ENCODE assay signal across 19 cellular contexts in genomic region chr10:59383436-59383835, GRCh38. TPM values are rescaled to one million over a fixed set of nuclear protein-coding genes. Genes with fewer than 3 reads are reported as not detected.
DNase-seq lines count a peak whose midpoint lies in the region; ATAC-seq and TF ChIP-seq lines count a peak whose summit lies in the region.
"Had no signal": no experiment of that assay in that cellular context is flagged by ENCODE, and none has a peak within 500 bp of the region (broad histone marks: within the 10 kb centered on the region; RNA-seq: fewer than 3 reads in every experiment).

No MANE protein-coding gene starts in this region.

- TF ChIP-seq POLR2A in esophagus muscularis mucosa (IDR thresholded peaks at IDR 0.05; ENCODE audit: low read depth) = no peak

- no peak overlapping the region for H3K4me3 ChIP-seq in GM23248
- no peak overlapping the region for H3K4me3 ChIP-seq in esophagus muscularis mucosa
- H3K4me3 ChIP-seq in mesenchymal stem cell (ENCODE audit: insufficient read depth in 1 of 2, low read depth in 1 of 2, low read length in 2 of 2) = no peak overlapping the region
- H3K4me3 ChIP-seq in smooth muscle cell = no peak overlapping the region
- H3K4me3 ChIP-seq in neuronal stem cell (ENCODE audit: low read length in 2 of 2) = no peak overlapping the region

- no peak overlapping the region for H3K23ac ChIP-seq in mesenchymal stem cell (ENCODE audit: low read length in 2 of 2)
- H3K23ac ChIP-seq in neuronal stem cell (ENCODE audit: low read depth, low read length, poor library complexity) = no peak overlapping the region

- H2BK15ac ChIP-seq in mesenchymal stem cell (ENCODE audit: low read depth, poor library complexity, severe bottlenecking) (no peak overlapping the region), neuronal stem cell (ENCODE audit: low read length) (no peak overlapping the region)

- intact Hi-C loops in esophagus muscularis mucosa (cut with DNase I) = loop anchor here (10.0 kb wide), 1 partner anchor 201 kb away; no protein-coding TSS in a partner anchor

- H3K18ac ChIP-seq in mesenchymal stem cell (ENCODE audit: low read depth in 1 of 2, low read length in 2 of 2) (peak overlapping the region in 1 of 2 experiments; percentile 64), neuronal stem cell (ENCODE audit: low read length) (no peak overlapping the region)

- in situ Hi-C loops in GM23248 (cut with MboI) = no loop called here

- H3K9me2 ChIP-seq in GM23248 (ENCODE audit: insufficient read depth) = no peaks in the 10 kb centered on the region

- H3K9ac ChIP-seq in GM23248 (no peak overlapping the region), mesenchymal stem cell (ENCODE audit: low read length) (peak overlapping the region; percentile 33), smooth muscle cell (ENCODE audit: low read depth) (no peak overlapping the region), neuronal stem cell (ENCODE audit: low read depth, low read length, poor library complexity) (no peak overlapping the region)

- peak overlapping the region in 1 of 2 experiments; percentile 71 for H2BK12ac ChIP-seq in mesenchymal stem cell (ENCODE audit: low read length in 2 of 2)
- H2BK12ac ChIP-seq in neuronal stem cell (ENCODE audit: low read length) = no peak overlapping the region

- TF ChIP-seq CTCF in esophagus muscularis mucosa (IDR thresholded peaks at IDR 0.05) (no peak), smooth muscle cell (IDR thresholded peaks at IDR 0.05; ENCODE audit: borderline replicate concordance, insufficient read depth, poor library complexity, severe bottlenecking) (no peak)

- peak; percentile 5 for DNase-seq in GM23248
- no peak for DNase-seq in esophagus muscularis mucosa (ENCODE audit: extremely low spot score)
- DNase-seq in mesenchymal stem cell = peak; percentile 50
- no peak for DNase-seq in smooth muscle cell (lab: John Stamatoyannopoulos, UW; ENCODE audit: unreplicated experiment)
- no peak for DNase-seq in activated gamma-delta T cell treated with Interleukin-2 at 50 U/mL for 16 hours
- no peak for DNase-seq in stimulated activated CD8-positive, alpha-beta memory T cell treated with anti-CD3 and anti-CD28 coated beads, Interleukin-4, amount 100 ng/mL, for 48 hours
- DNase-seq in neuronal stem cell (ENCODE audit: low spot score) = no peak
- DNase-seq: activated CD4-positive, alpha-beta memory T cell treated with anti-CD3 and anti-CD28 coated beads for 36 hours; activated naive CD4-positive, alpha-beta T cell treated with anti-CD3 and anti-CD28 coated beads, Interleukin-2, amount 10 ng/mL, durations not matched to agents 7 days and 5 days; natural killer cell; NCI-H1694 treated with DMSO at 0.1 percent for 48 hours; NCI-H526 treated with DMSO at 0.1 percent for 48 hours; retina; SHP77 treated with DMSO at 0.1 percent for 48 hours; stimulated activated CD4-positive, alpha-beta T cell treated with anti-CD3 and anti-CD28 coated beads, Interleukin-1b, Interleukin-23, amount 100 ng/mL, for 48 hours had no signal

- H2BK120ac ChIP-seq in mesenchymal stem cell (ENCODE audit: low read depth, low read length) (no peak overlapping the region), neuronal stem cell (ENCODE audit: low read depth, low read length) (no peak overlapping the region)

- H4K91ac ChIP-seq in mesenchymal stem cell (ENCODE audit: low read length) (no peak overlapping the region), neuronal stem cell (ENCODE audit: low read depth, low read length, poor library complexity) (no peak overlapping the region)

- no peak for TF ChIP-seq EP300 in esophagus muscularis mucosa (IDR thresholded peaks at IDR 0.05)

- no peaks in the 10 kb centered on the region for H3K79me1 ChIP-seq in mesenchymal stem cell (replicated peaks; ENCODE audit: low read length, poor library complexity, severe bottlenecking)
- no peaks in the 10 kb centered on the region for H3K79me1 ChIP-seq in neuronal stem cell (ENCODE audit: low read depth, low read length)

- peak overlapping the region in 1 of 2 experiments; percentile 52 for H3K4ac ChIP-seq in mesenchymal stem cell (ENCODE audit: low read depth in 1 of 2, low read length in 2 of 2)
- H3K4ac ChIP-seq in neuronal stem cell (ENCODE audit: low read length) = no peak overlapping the region

- H4K8ac ChIP-seq in mesenchymal stem cell (ENCODE audit: low read length) (no peak overlapping the region), neuronal stem cell (ENCODE audit: low read depth, low read length) (no peak overlapping the region)

- no peaks in the 10 kb centered on the region for H4K20me1 ChIP-seq in GM23248 (ENCODE audit: insufficient read depth)
- no peaks in the 10 kb centered on the region for H4K20me1 ChIP-seq in smooth muscle cell (ENCODE audit: low read depth)

- H3K27me3 ChIP-seq in GM23248 (replicated peaks; ENCODE audit: insufficient read depth) (no peaks in the 10 kb centered on the region), esophagus muscularis mucosa (no peaks in the 10 kb centered on the region), mesenchymal stem cell (ENCODE audit: control insufficient read depth in 1 of 2, insufficient read depth in 1 of 2, low read length in 2 of 2) (no peaks in the 10 kb centered on the region), smooth muscle cell (ENCODE audit: low read depth) (no peaks in the 10 kb centered on the region), neuronal stem cell (ENCODE audit: control insufficient read depth in 3 of 3, insufficient read depth in 3 of 3, low read depth in 1 of 3, low read length in 3 of 3) (no peaks in the 10 kb centered on the region)

- no peak overlapping the region for H3K4me2 ChIP-seq in GM23248 (ENCODE audit: unreplicated experiment)
- H3K4me2 ChIP-seq in mesenchymal stem cell (ENCODE audit: low read length, poor library complexity, severe bottlenecking) = no peak overlapping the region
- peak overlapping the region; percentile 38 for H3K4me2 ChIP-seq in smooth muscle cell
- H3K4me2 ChIP-seq in neuronal stem cell (ENCODE audit: insufficient read depth, low read length, poor library complexity, severe bottlenecking) = no peak overlapping the region

- H3K27ac ChIP-seq in GM23248 (no peak overlapping the region), esophagus muscularis mucosa (replicated peaks in 1 of 4) (peak overlapping the region; percentile 53 to 66 (median 64)), mesenchymal stem cell (ENCODE audit: low read length, poor library complexity, severe bottlenecking) (no peak overlapping the region), smooth muscle cell (ENCODE audit: low read depth) (peak overlapping the region; percentile 56), neuronal stem cell (replicated peaks; ENCODE audit: low read length) (no peak overlapping the region)
- H3K27ac ChIP-seq: C4-2B had no signal

- H3F3A ChIP-seq in GM23248 (ENCODE audit: insufficient read depth) (peaks cover 17% of the 10 kb centered on the region), smooth muscle cell (ENCODE audit: low read depth) (peaks cover 16% of the 10 kb centered on the region)

- H3K14ac ChIP-seq in mesenchymal stem cell (ENCODE audit: low read length in 2 of 2) (no peak overlapping the region), neuronal stem cell (ENCODE audit: low read length) (no peak overlapping the region)

- H3K9me3 ChIP-seq in GM23248 (ENCODE audit: low read depth) (no peaks in the 10 kb centered on the region), esophagus muscularis mucosa (no peaks in the 10 kb centered on the region), mesenchymal stem cell (ENCODE audit: control insufficient read depth, low read length) (no peaks in the 10 kb centered on the region), smooth muscle cell (replicated peaks; ENCODE audit: low read depth) (no peaks in the 10 kb centered on the region), neuronal stem cell (replicated peaks in 1 of 2; ENCODE audit: control insufficient read depth in 2 of 2, insufficient read depth in 1 of 2, low read depth in 1 of 2, low read length in 2 of 2) (no peaks in the 10 kb centered on the region)

- H2AK5ac ChIP-seq in mesenchymal stem cell (ENCODE audit: low read length, severe bottlenecking) (no peak overlapping the region), neuronal stem cell (ENCODE audit: low read depth, low read length) (no peak overlapping the region)

- H3K36me3 ChIP-seq in GM23248 (ENCODE audit: low read depth) = no peaks in the 10 kb centered on the region
- H3K36me3 ChIP-seq in esophagus muscularis mucosa = no peaks in the 10 kb centered on the region
- no peaks in the 10 kb centered on the region for H3K36me3 ChIP-seq in mesenchymal stem cell (ENCODE audit: control insufficient read depth in 1 of 2, insufficient read depth in 2 of 2, low read depth in 1 of 2, low read length in 2 of 2)
- H3K36me3 ChIP-seq in smooth muscle cell (ENCODE audit: low read depth) = no peaks in the 10 kb centered on the region
- H3K36me3 ChIP-seq in neuronal stem cell (replicated peaks in 1 of 2; ENCODE audit: control insufficient read depth in 2 of 2, insufficient read depth in 2 of 2, low read length in 2 of 2) = no peaks in the 10 kb centered on the region

- WGBS in GM23248 (ENCODE audit: low coverage in 1 of 2, low lambda C conversion rate in 2 of 2, missing lambda C conversion rate in 2 of 2), 2 experiments = 17 to 20% methylated on average over 1 of the region's 1 CpG
- WGBS in esophagus muscularis mucosa = 38% methylated on average over 1 of the region's 1 CpG
- no CpG with 5 or more reads among the region's 1 CpG for WGBS in mesenchymal stem cell
- 23% methylated on average over 1 of the region's 1 CpG for WGBS in smooth muscle cell (ENCODE audit: low lambda C conversion rate)
- no CpG with 5 or more reads among the region's 1 CpG for WGBS in neuronal stem cell (ENCODE audit: extremely low coverage in 2 of 2, insufficient read length in 2 of 2, insufficient replicate concordance in 1 of 2), 2 donors

- H2AFZ ChIP-seq in GM23248 (peak overlapping the region; percentile 43; the same call in 1 of the 2 replicates), mesenchymal stem cell (ENCODE audit: low read depth, low read length) (no peak overlapping the region), smooth muscle cell (ENCODE audit: low read depth) (no peak overlapping the region), neuronal stem cell (ENCODE audit: low read length) (no peak overlapping the region)

- ATAC-seq in HG03039 (IDR thresholded peaks at IDR 0.05; ENCODE audit: unreplicated experiment) = no peak
- ATAC-seq: HCT116, natural killer cell had no signal

- peaks cover 24% of the 10 kb centered on the region for H3K4me1 ChIP-seq in GM23248 (ENCODE audit: insufficient read depth)
- H3K4me1 ChIP-seq in esophagus muscularis mucosa = peaks cover 0 to 29% (median 15%) of the 10 kb centered on the region in 4 donors
- H3K4me1 ChIP-seq in mesenchymal stem cell (ENCODE audit: control insufficient read depth, insufficient read depth, low read depth, low read length) = no peaks in the 10 kb centered on the region
- H3K4me1 ChIP-seq in smooth muscle cell (ENCODE audit: low read depth) = peaks cover 33% of the 10 kb centered on the region
- peaks cover 0 to 9% of the 10 kb centered on the region in 2 donors for H3K4me1 ChIP-seq in neuronal stem cell (ENCODE audit: control insufficient read depth in 2 of 2, insufficient read depth in 1 of 2, low read depth in 1 of 2, low read length in 2 of 2)

- H3K79me2 ChIP-seq in GM23248 (ENCODE audit: insufficient read depth) (no peaks in the 10 kb centered on the region), smooth muscle cell (ENCODE audit: low read depth) (no peaks in the 10 kb centered on the region)

- H2BK5ac ChIP-seq in mesenchymal stem cell (ENCODE audit: low read depth, low read length, poor library complexity, severe bottlenecking) (no peak overlapping the region), neuronal stem cell (ENCODE audit: low read length) (no peak overlapping the region)

RNA-seq across cellular contexts. Expression of gene FAM13C, which starts 21.1 kb away (rescaled TPM):
- 0.51 and 0.54 TPM in 2 replicates for total RNA-seq in GM23248 (2014; rRNA removed; shearing (Covaris generic))
- polyA plus RNA-seq in GM23248 (2016; fragmentation: Nextera tagmentation; extraction: Ambion mirVana) = 0.56 and 0.80 TPM in 2 replicates
- total RNA-seq in esophagus muscularis mucosa = 10 to 100 TPM; 45.1 to 62.9 (median 53.1) TPM
- 1.4 TPM for polyA plus RNA-seq in mesenchymal stem cell (2013, experiment 1 of 2)
- 1.5 TPM for polyA plus RNA-seq in mesenchymal stem cell (2013, experiment 2 of 2)
- 0.76 TPM in 1 of 2 replicates, not detected in the other for total RNA-seq in smooth muscle cell
- polyA plus RNA-seq in smooth muscle cell = not detected in 2 replicates
- polyA plus RNA-seq in neuronal stem cell (2013, experiment 1 of 2) = 13.0 TPM
- 13.1 TPM for polyA plus RNA-seq in neuronal stem cell (2013, experiment 2 of 2)
- total RNA-seq: activated CD4-positive, alpha-beta memory T cell treated with anti-CD3 and anti-CD28 coated beads for 36 hours; epithelial cell of proximal tubule; natural killer cell had no signal

Comparison
In these comparisons a context has a peak if more than half of its experiments do, and no peak if none do; other contexts are left out.
1. DNase-seq: peak in GM23248 (single experiment) and mesenchymal stem cell (single experiment); none in esophagus muscularis mucosa (single experiment), smooth muscle cell (single experiment), activated gamma-delta T cell treated with Interleukin-2 at 50 U/mL for 16 hours (single experiment), stimulated activated CD8-positive, alpha-beta memory T cell treated with anti-CD3 and anti-CD28 coated beads, Interleukin-4, amount 100 ng/mL, for 48 hours (single experiment) and neuronal stem cell (single experiment).
2. H3K27ac ChIP-seq: peak in esophagus muscularis mucosa (4 of 4) and smooth muscle cell (single experiment); none in GM23248 (single experiment), mesenchymal stem cell (single experiment) and neuronal stem cell (single experiment).
3. RNA of gene FAM13C, which starts 21.1 kb away (total RNA-seq): 45.1 to 62.9 TPM in esophagus muscularis mucosa; 0.51 to 0.54 TPM in GM23248 and 0.76 TPM in smooth muscle cell; every median in the first group is over 10 times any median in the second.